Comparison of ENCODE assay signal across 10 cellular contexts in the genomic region with DNA sequence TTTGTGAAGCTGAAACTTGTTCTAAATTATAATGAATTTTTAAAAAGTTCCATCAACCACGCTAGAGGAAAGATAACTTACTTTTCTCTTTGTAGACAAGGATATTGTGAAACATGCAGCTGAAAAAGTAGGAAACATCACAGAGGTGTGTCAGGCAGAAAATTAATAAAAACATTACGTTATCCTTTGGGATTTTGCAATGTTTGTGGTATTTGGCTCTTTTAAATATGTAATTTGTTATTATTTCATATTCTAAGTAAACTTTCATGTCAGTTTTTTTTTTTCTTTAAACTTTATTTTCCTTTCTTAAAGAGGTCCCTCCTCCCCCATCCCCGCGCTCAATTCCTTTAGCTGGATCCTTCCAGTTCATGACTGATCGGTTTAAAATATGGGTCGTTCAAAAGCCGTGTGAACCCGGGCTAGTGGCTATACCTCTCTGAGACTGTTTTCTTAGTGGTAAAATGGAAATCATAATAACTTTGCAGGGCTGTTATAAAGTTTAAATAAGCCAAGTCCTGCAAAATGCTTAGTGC. TPM values are rescaled to one million over a fixed set of nuclear protein-coding genes. Genes with fewer than 3 reads are reported as not detected.
DNase-seq lines count a peak whose midpoint lies in the region; ATAC-seq and TF ChIP-seq lines count a peak whose summit lies in the region.
"Had no signal": no experiment of that assay in that cellular context is flagged by ENCODE, and none has a peak within 500 bp of the region (broad histone marks: within the 10 kb centered on the region; RNA-seq: fewer than 3 reads in every experiment).

No MANE protein-coding gene starts in this region.

- H3K4me1 ChIP-seq in OCI-LY7 (ENCODE audit: insufficient read depth, low read length, poor library complexity, severe bottlenecking) = peaks cover 9% of the 10 kb centered on the region
- peaks cover 4 to 31% (median 21%) of the 10 kb centered on the region in 6 donors for H3K4me1 ChIP-seq in spleen

- peaks cover 8% of the 10 kb centered on the region; the same call in 1 of the 2 replicates for H3K79me2 ChIP-seq in OCI-LY7 (ENCODE audit: insufficient read depth, low read depth, low read length)

- H3K27me3 ChIP-seq in spleen (replicated peaks in 1 of 7) = peaks cover 0 to 14% (median 0%) of the 10 kb centered on the region in 7 donors

- no peaks in the 10 kb centered on the region for H3K9me2 ChIP-seq in OCI-LY7 (ENCODE audit: insufficient read depth, low read length)

- peak overlapping the region; percentile 77 for H2AFZ ChIP-seq in OCI-LY7 (ENCODE audit: low read length)

- ATAC-seq in GM19455 (IDR thresholded peaks at IDR 0.05; ENCODE audit: unreplicated experiment) (peak; percentile 2), Right ventricle myocardium superior (ENCODE audit: poor library complexity) (peak; percentile 6)

- peak overlapping the region; percentile 74 for H3K4me2 ChIP-seq in OCI-LY7 (ENCODE audit: low read length)

- no peaks in the 10 kb centered on the region for H3K9me3 ChIP-seq in OCI-LY7 (ENCODE audit: low read length)
- H3K9me3 ChIP-seq in spleen = no peaks in the 10 kb centered on the region

- H3K36me3 ChIP-seq in OCI-LY7 (ENCODE audit: insufficient read depth, low read length) = peaks cover 6% of the 10 kb centered on the region; the same call in 1 of the 2 replicates
- peaks cover 0 to 12% (median 0%) of the 10 kb centered on the region in 6 donors for H3K36me3 ChIP-seq in spleen

- H3K27ac ChIP-seq in OCI-LY7 (ENCODE audit: low read depth, low read length, poor library complexity, severe bottlenecking) (no peak overlapping the region), spleen (peak overlapping the region in 4 of 8 donors; percentile 18 to 90 (median 46)), caudate nucleus (ENCODE audit: low read depth, low read length) (no peak overlapping the region)

- no peak for TF ChIP-seq POLR2A in spleen (IDR thresholded peaks at IDR 0.05)

- no peak for TF ChIP-seq CTCF in OCI-LY7 (conservative IDR thresholded peaks at IDR 0.05; ENCODE audit: low read length)
- TF ChIP-seq CTCF in spleen (IDR thresholded peaks at IDR 0.05 in 8 of 11, conservative IDR thresholded peaks at IDR 0.05 in 3 of 11) = no peak

- intact Hi-C loops in OCI-LY7 (cut with micrococcal nuclease; ENCODE audit: unreplicated experiment) = no loop called here
- intact Hi-C loops in Right ventricle myocardium superior (cut with DNase I) = no loop called here
- intact Hi-C loops in spleen (cut with DNase I; ENCODE audit: low total_unique reads) = no loop called here

- WGBS in spleen, 5 donors = 7 to 14% (median 9%) methylated on average over 8 of the region's 8 CpGs

- BruUV-seq in OCI-LY7 (replicated peaks; lab: Mats Ljungman, UMichigan) = no TSS peak

- no peaks in the 10 kb centered on the region for H4K20me1 ChIP-seq in OCI-LY7 (ENCODE audit: insufficient read depth, low read length)

- CTCF ChIA-PET in OCI-LY7 (lab: Charles Lee; ENCODE audit: unreplicated experiment) = no interaction called here

- DNase-seq in OCI-LY7 (ENCODE audit: low spot score) = no peak
- no peak for DNase-seq in Right ventricle myocardium superior
- DNase-seq in spleen = no peak
- DNase-seq in caudate nucleus (lab: John Stamatoyannopoulos, UW) = no peak
- DNase-seq in dermis blood vessel endothelial cell = no peak
- DNase-seq in NCI-H1092 (lab: John Stamatoyannopoulos, UW) = no peak
- no peak for DNase-seq in T-helper 9 cell

- H3K4me3 ChIP-seq in OCI-LY7 (ENCODE audit: low read depth, low read length, poor library complexity, severe bottlenecking) (peak overlapping the region; percentile 64), spleen (peak overlapping the region; percentile 47 to 79 (median 62))

- POLR2A ChIA-PET in OCI-LY7 (lab: Charles Lee) = interaction anchor here (0.5 to 1.3 kb wide), 2 partner anchors 9 to 108 kb away, joined by 3 read pairs; a partner anchor contains a TSS

RNA-seq across cellular contexts. Expression of a gene that starts 0.7 kb away (rescaled TPM):
- total RNA-seq in OCI-LY7 (2014; rRNA removed; shearing (Covaris generic)) = 14.2 and 15.3 TPM in 2 replicates
- total RNA-seq in OCI-LY7 (2022) = 20.1 and 23.0 TPM in 2 replicates
- 6.8 TPM for total RNA-seq in Right ventricle myocardium superior
- total RNA-seq in spleen = 10 to 100 TPM in 4 of 7 donors, 1 to 10 TPM in 3; 5.0 to 22.7 (median 16.6) TPM
- polyA plus RNA-seq in spleen = 10 to 100 TPM; 15.1 to 24.6 (median 16.7) TPM
- 7.3 and 8.1 TPM in 2 replicates for total RNA-seq in dermis blood vessel endothelial cell

RNA-seq across cellular contexts. Expression of a gene that starts 20.9 kb away (rescaled TPM):
- not detected in 2 replicates for total RNA-seq in OCI-LY7 (2014; rRNA removed; shearing (Covaris generic))
- total RNA-seq in OCI-LY7 (2022) = 0.19 and 0.30 TPM in 2 replicates
- 3.7 TPM for total RNA-seq in Right ventricle myocardium superior
- 10 to 100 TPM in 1 of 7 donors, 1 to 10 TPM in 6; 1.8 to 12.5 (median 5.4) TPM for total RNA-seq in spleen
- polyA plus RNA-seq in spleen = under 1 TPM; 0.42 to 0.77 (median 0.50) TPM
- total RNA-seq in dermis blood vessel endothelial cell = 7.0 and 16.9 TPM in 2 replicates
- total RNA-seq: NCI-H460 had no signal

RNA-seq across cellular contexts. Expression of a gene that starts 28.3 kb away (rescaled TPM):
- not detected in 2 replicates for total RNA-seq in OCI-LY7 (2014; rRNA removed; shearing (Covaris generic))
- total RNA-seq in OCI-LY7 (2022) (not detected in 2 replicates), Right ventricle myocardium superior (not detected), spleen (10 to 100 TPM in 6 of 7 donors, 1 to 10 TPM in 1; 9.1 to 97.9 (median 32.3) TPM), dermis blood vessel endothelial cell (not detected in 2 replicates)
- 10 to 100 TPM in 1 of 3 donors, 1 to 10 TPM in 2; 2.5 to 12.7 (median 8.9) TPM for polyA plus RNA-seq in spleen
- total RNA-seq: NCI-H460, renal cortical epithelial cell had no signal

RNA-seq across cellular contexts. Expression of a gene that starts 46.3 kb away (rescaled TPM):
- not detected in 2 replicates for total RNA-seq in OCI-LY7 (2014; rRNA removed; shearing (Covaris generic))
- total RNA-seq in OCI-LY7 (2022) (not detected in 2 replicates), Right ventricle myocardium superior (not detected), spleen (not detected), dermis blood vessel endothelial cell (not detected in 2 replicates)
- polyA plus RNA-seq in spleen = under 1 TPM in 2 of 3 donors, not detected in 1; 0.03 TPM
- total RNA-seq: renal cortical epithelial cell had no signal
